In the genomic region with DNA sequence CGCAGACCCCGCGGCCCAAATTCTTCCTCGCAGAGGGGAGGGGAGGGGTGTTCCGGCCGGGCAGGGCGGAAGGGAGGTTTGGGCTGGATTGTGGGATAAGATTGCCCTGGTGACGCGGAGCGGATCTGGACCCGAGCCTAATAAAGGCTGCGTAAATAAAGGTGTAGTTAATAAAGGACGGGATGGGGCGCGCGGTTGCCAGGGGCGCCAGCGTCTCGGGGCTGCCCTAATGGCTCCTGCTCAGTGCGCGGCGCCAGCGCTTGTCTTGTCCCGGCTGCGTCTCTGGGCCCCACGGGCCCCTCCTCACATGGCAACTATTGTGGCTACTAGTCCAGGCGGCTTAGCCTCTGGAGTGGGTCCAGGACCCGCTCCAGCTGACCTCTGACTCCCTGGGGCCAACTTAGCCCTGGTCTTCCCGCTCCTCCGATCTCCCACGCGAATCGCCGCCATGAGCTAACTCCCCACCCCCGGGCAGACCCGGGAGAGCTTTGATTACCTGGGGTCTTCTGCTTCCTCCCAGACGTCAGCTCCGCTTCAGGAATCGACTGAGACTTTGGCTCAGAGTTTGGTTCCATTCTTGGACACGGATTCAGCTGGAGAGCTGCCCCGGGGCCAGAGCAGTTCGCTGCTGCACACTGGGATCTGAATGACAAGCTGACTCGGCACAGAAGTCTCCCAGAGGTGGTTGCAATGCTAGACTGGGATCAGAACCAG, we compare ENCODE assay signal across 8 cellular contexts. TPM values are rescaled to one million over a fixed set of nuclear protein-coding genes. Genes with fewer than 3 reads are reported as not detected.
DNase-seq lines count a peak whose midpoint lies in the region; ATAC-seq lines count a peak whose summit lies in the region.

No MANE protein-coding gene starts in this region.

- H3K36me3 Mint-ChIP-seq in activated CD4-positive, alpha-beta memory T cell treated with anti-CD3 and anti-CD28 coated beads, Interleukin-2, amount 10 ng/mL, durations not matched to agents 7 days and 5 days (ENCODE audit: low read depth), result no peaks in the 10 kb centered on the region
- no peaks in the 10 kb centered on the region for H3K36me3 Mint-ChIP-seq in stimulated activated naive CD8-positive, alpha-beta T cell treated with anti-CD3 and anti-CD28 coated beads, Interleukin-15, Interleukin-2, amounts not matched to agents 100 ng/mL and 50 ng/mL, for 24 hours (ENCODE audit: low read depth)

- H3K27me3 Mint-ChIP-seq in activated CD4-positive, alpha-beta memory T cell treated with anti-CD3 and anti-CD28 coated beads, Interleukin-2, amount 10 ng/mL, durations not matched to agents 7 days and 5 days, result peaks cover 29% of the 10 kb centered on the region
- peaks cover 27% of the 10 kb centered on the region for H3K27me3 Mint-ChIP-seq in stimulated activated naive CD8-positive, alpha-beta T cell treated with anti-CD3 and anti-CD28 coated beads, Interleukin-15, Interleukin-2, amounts not matched to agents 100 ng/mL and 50 ng/mL, for 24 hours

- POLR2A ChIA-PET in activated CD4-positive, alpha-beta memory T cell treated with anti-CD3 and anti-CD28 coated beads, Interleukin-2, amount 10 ng/mL, durations not matched to agents 7 days and 5 days (lab: Charles Lee), result interaction anchor here (1.2 kb wide), 1 partner anchor 13 kb away, joined by 3 read pairs; no protein-coding TSS in a partner anchor

- ATAC-seq in HG02610 (IDR thresholded peaks at IDR 0.05; ENCODE audit: unreplicated experiment) (no peak), GM21367 (IDR thresholded peaks at IDR 0.05; ENCODE audit: unreplicated experiment) (no peak)

- H3K4me3 Mint-ChIP-seq in activated CD4-positive, alpha-beta memory T cell treated with anti-CD3 and anti-CD28 coated beads, Interleukin-2, amount 10 ng/mL, durations not matched to agents 7 days and 5 days, result peak overlapping the region; percentile 48
- peak overlapping the region; percentile 69 for H3K4me3 Mint-ChIP-seq in stimulated activated naive CD8-positive, alpha-beta T cell treated with anti-CD3 and anti-CD28 coated beads, Interleukin-15, Interleukin-2, amounts not matched to agents 100 ng/mL and 50 ng/mL, for 24 hours

- CTCF ChIA-PET in activated CD4-positive, alpha-beta memory T cell treated with anti-CD3 and anti-CD28 coated beads, Interleukin-2, amount 10 ng/mL, durations not matched to agents 7 days and 5 days (lab: Charles Lee), result interaction anchor here (0.6 to 4.5 kb wide), 6 partner anchors 13 to 300 kb away, joined by 3 to 51 read pairs (median 6); no protein-coding TSS in a partner anchor

- no peaks in the 10 kb centered on the region for H3K4me1 Mint-ChIP-seq in activated CD4-positive, alpha-beta memory T cell treated with anti-CD3 and anti-CD28 coated beads, Interleukin-2, amount 10 ng/mL, durations not matched to agents 7 days and 5 days
- H3K4me1 Mint-ChIP-seq in stimulated activated naive CD8-positive, alpha-beta T cell treated with anti-CD3 and anti-CD28 coated beads, Interleukin-15, Interleukin-2, amounts not matched to agents 100 ng/mL and 50 ng/mL, for 24 hours (ENCODE audit: low read depth), result peaks cover 4% of the 10 kb centered on the region

- no peak overlapping the region for H3K27ac Mint-ChIP-seq in activated CD4-positive, alpha-beta memory T cell treated with anti-CD3 and anti-CD28 coated beads, Interleukin-2, amount 10 ng/mL, durations not matched to agents 7 days and 5 days
- H3K27ac Mint-ChIP-seq in stimulated activated naive CD8-positive, alpha-beta T cell treated with anti-CD3 and anti-CD28 coated beads, Interleukin-15, Interleukin-2, amounts not matched to agents 100 ng/mL and 50 ng/mL, for 24 hours, result no peak overlapping the region

- peak; percentile 44 for DNase-seq in NCI-H146 (lab: John Stamatoyannopoulos, UW)
- no peak for DNase-seq in NCI-H146 treated with DMSO at 0.1 percent for 48 hours (lab: John Stamatoyannopoulos, UW; ENCODE audit: unreplicated experiment)
- DNase-seq in activated CD4-positive, alpha-beta memory T cell treated with anti-CD3 and anti-CD28 coated beads, Interleukin-2, amount 10 ng/mL, durations not matched to agents 7 days and 5 days, result no peak
- peak in 34 of 51 donors; percentile 2 to 50 (median 22) for DNase-seq in hypothalamus (lab: John Stamatoyannopoulos, UW)
- DNase-seq in RPMI8226, result no peak

- peaks cover under 1% of the 10 kb centered on the region for H3K9me3 Mint-ChIP-seq in activated CD4-positive, alpha-beta memory T cell treated with anti-CD3 and anti-CD28 coated beads, Interleukin-2, amount 10 ng/mL, durations not matched to agents 7 days and 5 days
- no peaks in the 10 kb centered on the region for H3K9me3 Mint-ChIP-seq in stimulated activated naive CD8-positive, alpha-beta T cell treated with anti-CD3 and anti-CD28 coated beads, Interleukin-15, Interleukin-2, amounts not matched to agents 100 ng/mL and 50 ng/mL, for 24 hours

RNA-seq across cellular contexts. Expression of gene SLC25A52, which starts 36.5 kb away (rescaled TPM):
- under 1 TPM in 1 of 2 experiments, not detected in 1; 0.30 TPM for total RNA-seq in activated CD4-positive, alpha-beta memory T cell treated with anti-CD3 and anti-CD28 coated beads, Interleukin-2, amount 10 ng/mL, durations not matched to agents 7 days and 5 days

RNA-seq across cellular contexts. Expression of gene B4GALT6, which starts 39.8 kb away (rescaled TPM):
- total RNA-seq in activated CD4-positive, alpha-beta memory T cell treated with anti-CD3 and anti-CD28 coated beads, Interleukin-2, amount 10 ng/mL, durations not matched to agents 7 days and 5 days, result 1 to 10 TPM in 1 of 2 experiments, under 1 TPM in 1; 0.91 to 1.2 TPM

Comparison
In these comparisons a context has a peak if more than half of its experiments do, and no peak if none do; other contexts are left out.
1. DNase-seq: peak in NCI-H146 (single experiment) and hypothalamus (34 of 51); none in NCI-H146 treated with DMSO at 0.1 percent for 48 hours (single experiment), activated CD4-positive, alpha-beta memory T cell treated with anti-CD3 and anti-CD28 coated beads, Interleukin-2, amount 10 ng/mL, durations not matched to agents 7 days and 5 days (single experiment) and RPMI8226 (single experiment).